In genomic region chr10:95767884-95768556, GRCh38 we compare ENCODE assay signal across 8 cellular contexts. TPM values are rescaled to one million over a fixed set of nuclear protein-coding genes. Genes with fewer than 3 reads are reported as not detected.
DNase-seq lines count a peak whose midpoint lies in the region; ATAC-seq and TF ChIP-seq lines count a peak whose summit lies in the region.

No MANE protein-coding gene starts in this region.

- no peaks in the 10 kb centered on the region for H3K4me1 Mint-ChIP-seq in activated T-cell treated with anti-CD3 and anti-CD28 coated beads, Interleukin-2, amount 50 U/mL, for 72 hours (ENCODE audit: low read depth)
- H3K4me1 Mint-ChIP-seq in activated T-cell treated with anti-CD3 and anti-CD28 coated beads, Interleukin-2, amount 50 U/mL, for 4 hours (ENCODE audit: low read depth), result peaks cover 3% of the 10 kb centered on the region
- H3K4me1 Mint-ChIP-seq in naive thymus-derived CD8-positive, alpha-beta T cell, result peaks cover 0 to 20% (median 0%) of the 10 kb centered on the region in 4 donors
- H3K4me1 Mint-ChIP-seq in endodermal cell, result peaks cover 7% of the 10 kb centered on the region

- no peak overlapping the region for H3K4me3 ChIP-seq in transverse colon
- no peak overlapping the region for H3K4me3 ChIP-seq in endodermal cell (ENCODE audit: low read length)

- H3K4me3 Mint-ChIP-seq in activated T-cell treated with anti-CD3 and anti-CD28 coated beads, Interleukin-2, amount 50 U/mL, for 72 hours, result no peak overlapping the region
- H3K4me3 Mint-ChIP-seq in activated T-cell treated with anti-CD3 and anti-CD28 coated beads, Interleukin-2, amount 50 U/mL, for 4 hours, result no peak overlapping the region
- H3K4me3 Mint-ChIP-seq in naive thymus-derived CD8-positive, alpha-beta T cell, result peak overlapping the region in 1 of 10 donors; percentile 11
- no peak overlapping the region for H3K4me3 Mint-ChIP-seq in endodermal cell

- POLR2A ChIA-PET in naive thymus-derived CD8-positive, alpha-beta T cell (lab: Charles Lee), result interaction anchor here (0.6 kb wide), 1 partner anchor 42 kb away, joined by 3 read pairs; no protein-coding TSS in a partner anchor

- H3K36me3 ChIP-seq in transverse colon (no peaks in the 10 kb centered on the region), endodermal cell (ENCODE audit: control insufficient read depth, insufficient read depth, low read length) (no peaks in the 10 kb centered on the region)

- H3K27me3 ChIP-seq in transverse colon (no peaks in the 10 kb centered on the region), endodermal cell (ENCODE audit: control insufficient read depth, insufficient read depth, low read length, poor library complexity, severe bottlenecking) (no peaks in the 10 kb centered on the region)

- no peak overlapping the region for H3K9ac ChIP-seq in endodermal cell (ENCODE audit: extremely low read depth, low read length, poor library complexity, severe bottlenecking)

- H3K4me1 ChIP-seq in transverse colon (peaks cover 0 to 12% (median 0%) of the 10 kb centered on the region in 4 donors), endodermal cell (ENCODE audit: control insufficient read depth, insufficient read depth, low read length) (no peaks in the 10 kb centered on the region)

- no peaks in the 10 kb centered on the region for H3K9me3 Mint-ChIP-seq in activated T-cell treated with anti-CD3 and anti-CD28 coated beads, Interleukin-2, amount 50 U/mL, for 72 hours
- H3K9me3 Mint-ChIP-seq in activated T-cell treated with anti-CD3 and anti-CD28 coated beads, Interleukin-2, amount 50 U/mL, for 4 hours, result peaks cover 3% of the 10 kb centered on the region
- peaks cover 0 to under 1% (median 0%) of the 10 kb centered on the region in 9 donors for H3K9me3 Mint-ChIP-seq in naive thymus-derived CD8-positive, alpha-beta T cell
- H3K9me3 Mint-ChIP-seq in endodermal cell, result peaks cover 18% of the 10 kb centered on the region

- H3K9me3 ChIP-seq in transverse colon, result no peaks in the 10 kb centered on the region
- H3K9me3 ChIP-seq in endodermal cell (ENCODE audit: control insufficient read depth, low read length), result peaks cover 16% of the 10 kb centered on the region

- peaks cover 0 to 3% of the 10 kb centered on the region in 2 donors for H3K36me3 Mint-ChIP-seq in activated T-cell treated with anti-CD3 and anti-CD28 coated beads, Interleukin-2, amount 50 U/mL, for 72 hours (ENCODE audit: insufficient read depth in 2 of 2)
- H3K36me3 Mint-ChIP-seq in activated T-cell treated with anti-CD3 and anti-CD28 coated beads, Interleukin-2, amount 50 U/mL, for 4 hours (ENCODE audit: insufficient read depth), result no peaks in the 10 kb centered on the region
- H3K36me3 Mint-ChIP-seq in naive thymus-derived CD8-positive, alpha-beta T cell, result no peaks in the 10 kb centered on the region
- peaks cover 6% of the 10 kb centered on the region for H3K36me3 Mint-ChIP-seq in endodermal cell (ENCODE audit: low read depth)

- TF ChIP-seq POLR2A in transverse colon (IDR thresholded peaks at IDR 0.05), result no peak

- TF ChIP-seq EP300 in transverse colon (IDR thresholded peaks at IDR 0.05; ENCODE audit: low read depth), result no peak

- peak overlapping the region; percentile 72 for H3K27ac Mint-ChIP-seq in activated T-cell treated with anti-CD3 and anti-CD28 coated beads, Interleukin-2, amount 50 U/mL, for 72 hours
- H3K27ac Mint-ChIP-seq in naive thymus-derived CD8-positive, alpha-beta T cell, result peak overlapping the region in 1 of 10 donors; percentile 70
- no peak overlapping the region for H3K27ac Mint-ChIP-seq in endodermal cell

- TF ChIP-seq CTCF in transverse colon (IDR thresholded peaks at IDR 0.05) (no peak), endodermal cell (conservative IDR thresholded peaks at IDR 0.05) (no peak)

- H3K27ac ChIP-seq in transverse colon (peak overlapping the region; percentile 30 to 62 (median 46)), endodermal cell (ENCODE audit: low read depth, low read length) (no peak overlapping the region)

- in situ Hi-C loops in transverse colon (cut with MboI; ENCODE audit: low pct_ligation_motif_present in 1 of 4, low pct_unique_long_range_greater_than_20kb in 1 of 4, low sequenced_read_pairs in 3 of 4), result no loop called here

- ATAC-seq in activated T-cell treated with anti-CD3 and anti-CD28 coated beads, Interleukin-2, amount 50 U/mL, for 72 hours (replicated peaks in 1 of 2), result no peak
- ATAC-seq in activated T-cell treated with anti-CD3 and anti-CD28 coated beads, Interleukin-2, amount 50 U/mL, for 4 hours, result no peak
- peak; percentile 87 for ATAC-seq in HG03354 (IDR thresholded peaks at IDR 0.05; ENCODE audit: poor library complexity, severe bottlenecking, unreplicated experiment)
- no peak for ATAC-seq in naive thymus-derived CD8-positive, alpha-beta T cell

- no peaks in the 10 kb centered on the region for H3K27me3 Mint-ChIP-seq in activated T-cell treated with anti-CD3 and anti-CD28 coated beads, Interleukin-2, amount 50 U/mL, for 72 hours (ENCODE audit: low read depth)
- peaks cover 2% of the 10 kb centered on the region for H3K27me3 Mint-ChIP-seq in activated T-cell treated with anti-CD3 and anti-CD28 coated beads, Interleukin-2, amount 50 U/mL, for 4 hours (ENCODE audit: low read depth)
- peaks cover 0 to 12% (median 0%) of the 10 kb centered on the region in 5 donors for H3K27me3 Mint-ChIP-seq in naive thymus-derived CD8-positive, alpha-beta T cell
- H3K27me3 Mint-ChIP-seq in endodermal cell (ENCODE audit: insufficient read depth), result peaks cover 1% of the 10 kb centered on the region

- intact Hi-C loops in transverse colon (cut with DNase I; ENCODE audit: low total_unique reads), result no loop called here

- DNase-seq in activated T-cell treated with anti-CD3 and anti-CD28 coated beads, Interleukin-2, amount 50 U/mL, for 72 hours, result no peak
- no peak for DNase-seq in activated T-cell treated with anti-CD3 and anti-CD28 coated beads, Interleukin-2, amount 50 U/mL, for 4 hours
- DNase-seq in dermis blood vessel endothelial cell, result peak; percentile 65
- no peak for DNase-seq in transverse colon
- no peak for DNase-seq in naive thymus-derived CD8-positive, alpha-beta T cell
- no peak for DNase-seq in cerebellar nuclear complex (lab: John Stamatoyannopoulos, UW)
- no peak for DNase-seq in endodermal cell

RNA-seq across cellular contexts. Expression of gene ENTPD1, which starts 12.1 kb away (rescaled TPM):
- 10 to 100 TPM in 1 of 2 donors, under 1 TPM in 1; 0.53 to 12.9 TPM for total RNA-seq in activated T-cell treated with anti-CD3 and anti-CD28 coated beads, Interleukin-2, amount 50 U/mL, for 72 hours
- total RNA-seq in activated T-cell treated with anti-CD3 and anti-CD28 coated beads, Interleukin-2, amount 50 U/mL, for 4 hours, result under 1 TPM; 0.23 to 0.66 (median 0.57) TPM
- total RNA-seq in dermis blood vessel endothelial cell (32.2 and 54.4 TPM in 2 replicates), transverse colon (10 to 100 TPM in 2 of 4 donors, 1 to 10 TPM in 2; 5.1 to 35.6 (median 11.0) TPM), endodermal cell (1 to 10 TPM; 3.9 TPM)
- 1 to 10 TPM; 1.4 to 1.6 TPM for total RNA-seq in naive thymus-derived CD8-positive, alpha-beta T cell
- under 1 TPM; 0.16 to 0.25 (median 0.17) TPM for polyA plus RNA-seq in naive thymus-derived CD8-positive, alpha-beta T cell
- polyA plus RNA-seq in endodermal cell (2013, experiment 1 of 2), result 0.89 TPM
- polyA plus RNA-seq in endodermal cell (2013, experiment 2 of 2), result 1.0 TPM
